1 cellular context compared by ENCODE assay signal in the genomic region with DNA sequence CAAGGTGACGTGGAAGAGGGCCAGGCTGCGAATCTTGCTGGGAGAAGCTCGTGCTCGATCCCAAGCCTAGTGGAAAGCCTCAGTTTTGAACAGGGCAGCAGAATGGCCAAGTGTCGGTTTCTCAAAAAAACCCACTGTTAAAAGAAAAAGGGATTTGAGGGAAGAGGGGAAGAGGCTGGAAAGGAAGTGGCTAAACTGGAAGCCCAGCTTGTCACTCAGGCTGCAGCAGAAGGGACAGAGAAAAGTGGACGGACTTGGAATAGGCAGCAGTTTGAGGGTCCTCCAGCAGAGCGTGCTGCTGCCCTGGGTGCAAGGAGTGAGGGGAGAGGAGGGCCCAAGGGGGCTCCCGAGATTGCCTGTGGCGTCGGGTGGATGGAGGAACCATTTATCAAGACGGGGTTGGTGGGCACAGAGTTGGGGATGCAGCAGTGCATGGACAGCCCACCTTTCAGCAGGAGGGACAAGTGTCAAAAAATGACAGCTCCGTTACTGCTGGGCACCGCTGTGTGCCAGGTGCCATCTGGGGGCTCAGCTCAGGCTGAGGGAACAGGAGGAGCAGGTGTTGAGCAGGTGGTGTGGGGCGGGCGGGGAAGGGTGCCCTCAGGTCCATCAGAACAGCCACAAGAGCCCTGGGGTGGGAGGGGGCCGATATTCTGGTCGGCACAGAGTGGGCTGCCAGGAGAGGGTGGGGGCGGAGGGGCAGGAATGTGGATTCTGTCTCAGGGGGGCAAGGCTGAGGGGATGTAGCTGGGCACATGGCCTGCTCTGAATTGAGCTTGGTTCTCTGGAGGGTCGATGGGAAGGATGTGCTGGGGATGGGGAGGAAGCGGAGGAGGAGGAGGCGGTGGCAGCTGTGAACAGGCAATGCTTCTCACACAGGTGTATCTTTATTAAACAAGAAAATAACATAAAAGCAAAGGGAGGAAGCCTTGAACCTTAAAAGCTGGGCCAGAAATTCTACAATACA.
TF ChIP-seq lines count a peak whose summit lies in the region.

No MANE protein-coding gene starts in this region.

TF ChIP-seq in K562, 482 proteins besides CTCF, POLR2A, EP300 and RAD21 (continued from another document):
- TF ChIP-seq, protein P1, sequence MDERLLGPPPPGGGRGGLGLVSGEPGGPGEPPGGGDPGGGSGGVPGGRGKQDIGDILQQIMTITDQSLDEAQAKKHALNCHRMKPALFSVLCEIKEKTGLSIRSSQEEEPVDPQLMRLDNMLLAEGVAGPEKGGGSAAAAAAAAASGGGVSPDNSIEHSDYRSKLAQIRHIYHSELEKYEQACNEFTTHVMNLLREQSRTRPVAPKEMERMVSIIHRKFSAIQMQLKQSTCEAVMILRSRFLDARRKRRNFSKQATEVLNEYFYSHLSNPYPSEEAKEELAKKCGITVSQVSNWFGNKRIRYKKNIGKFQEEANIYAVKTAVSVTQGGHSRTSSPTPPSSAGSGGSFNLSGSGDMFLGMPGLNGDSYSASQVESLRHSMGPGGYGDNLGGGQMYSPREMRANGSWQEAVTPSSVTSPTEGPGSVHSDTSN (CRISPR knock-in tag; IDR thresholded peaks at IDR 0.05; ENCODE audit: low read depth): peak; percentile 17; the same call in 1 of the 2 replicates
- TF ChIP-seq, protein P1 (tag; conservative IDR thresholded peaks at IDR 0.05; ENCODE audit: low read depth): 0 out of 2 replicates have a peak, but pooled peaks have one; percentile 15
- TF ChIP-seq KDM1A (IDR thresholded peaks at IDR 0.05) (0 out of 4 replicates have a peak, but pooled peaks of 1 of the 2 experiments have one; percentile 16), RBBP5 (IDR thresholded peaks at IDR 0.05; ENCODE audit: borderline replicate concordance, insufficient read depth, low read length, poor library complexity, severe bottlenecking) (peak; percentile 5), ZBTB7A (IDR thresholded peaks at IDR 0.05; ENCODE audit: borderline replicate concordance, control insufficient read depth, low read depth, low read length) (peak; percentile 36; the same call in 1 of the 2 replicates), SPI1 (IDR thresholded peaks at IDR 0.05; ENCODE audit: borderline replicate concordance, low read depth, low read length) (0 out of 2 replicates have a peak, but pooled peaks have one; percentile 17)
- TF ChIP-seq, protein P2, sequence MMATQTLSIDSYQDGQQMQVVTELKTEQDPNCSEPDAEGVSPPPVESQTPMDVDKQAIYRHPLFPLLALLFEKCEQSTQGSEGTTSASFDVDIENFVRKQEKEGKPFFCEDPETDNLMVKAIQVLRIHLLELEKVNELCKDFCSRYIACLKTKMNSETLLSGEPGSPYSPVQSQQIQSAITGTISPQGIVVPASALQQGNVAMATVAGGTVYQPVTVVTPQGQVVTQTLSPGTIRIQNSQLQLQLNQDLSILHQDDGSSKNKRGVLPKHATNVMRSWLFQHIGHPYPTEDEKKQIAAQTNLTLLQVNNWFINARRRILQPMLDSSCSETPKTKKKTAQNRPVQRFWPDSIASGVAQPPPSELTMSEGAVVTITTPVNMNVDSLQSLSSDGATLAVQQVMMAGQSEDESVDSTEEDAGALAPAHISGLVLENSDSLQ (IDR thresholded peaks at IDR 0.05): peak; percentile 77
- TF ChIP-seq, protein P3, sequence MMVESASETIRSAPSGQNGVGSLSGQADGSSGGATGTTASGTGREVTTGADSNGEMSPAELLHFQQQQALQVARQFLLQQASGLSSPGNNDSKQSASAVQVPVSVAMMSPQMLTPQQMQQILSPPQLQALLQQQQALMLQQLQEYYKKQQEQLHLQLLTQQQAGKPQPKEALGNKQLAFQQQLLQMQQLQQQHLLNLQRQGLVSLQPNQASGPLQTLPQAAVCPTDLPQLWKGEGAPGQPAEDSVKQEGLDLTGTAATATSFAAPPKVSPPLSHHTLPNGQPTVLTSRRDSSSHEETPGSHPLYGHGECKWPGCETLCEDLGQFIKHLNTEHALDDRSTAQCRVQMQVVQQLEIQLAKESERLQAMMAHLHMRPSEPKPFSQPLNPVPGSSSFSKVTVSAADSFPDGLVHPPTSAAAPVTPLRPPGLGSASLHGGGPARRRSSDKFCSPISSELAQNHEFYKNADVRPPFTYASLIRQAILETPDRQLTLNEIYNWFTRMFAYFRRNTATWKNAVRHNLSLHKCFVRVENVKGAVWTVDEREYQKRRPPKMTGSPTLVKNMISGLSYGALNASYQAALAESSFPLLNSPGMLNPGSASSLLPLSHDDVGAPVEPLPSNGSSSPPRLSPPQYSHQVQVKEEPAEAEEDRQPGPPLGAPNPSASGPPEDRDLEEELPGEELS (CRISPR knock-in tag; IDR thresholded peaks at IDR 0.05; ENCODE audit: borderline replicate concordance): 0 out of 2 replicates have a peak, but pooled peaks have one; percentile 40
TF ChIP-seq in K562: peak in this region for 9; not testable (repeated sequence) for 473.
